ENCODE assay signal across 27 cellular contexts in the genomic region with DNA sequence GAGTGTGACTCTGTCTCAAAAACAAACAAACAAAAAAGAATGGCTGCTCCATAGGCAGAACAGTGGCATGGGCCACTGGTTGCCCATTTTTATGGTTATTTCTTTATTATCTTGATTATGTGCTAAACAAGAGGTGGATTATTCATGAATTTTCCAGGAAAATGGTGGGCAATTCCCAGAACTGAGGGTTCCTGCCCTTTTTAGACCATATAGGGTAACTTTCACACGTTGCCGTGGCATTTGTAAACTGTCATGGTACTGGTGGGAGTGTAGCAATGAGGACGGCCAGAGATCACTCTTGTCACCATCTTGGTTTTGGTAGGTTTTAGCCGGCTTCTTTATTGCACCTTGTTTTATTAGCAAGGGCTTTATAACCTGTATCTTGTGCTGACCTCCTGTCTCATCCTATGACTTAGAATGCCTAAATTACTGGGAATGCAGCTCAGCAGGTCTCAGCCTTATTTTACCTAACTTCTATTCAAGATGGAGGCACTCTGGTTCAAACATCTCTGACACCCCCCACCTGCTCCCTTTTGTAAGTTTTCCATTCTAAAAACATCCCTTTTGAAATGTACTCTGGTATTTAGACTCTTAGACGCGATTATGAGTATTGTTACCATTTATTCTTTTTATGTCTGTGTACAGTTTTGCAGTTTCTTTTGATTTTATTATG.
"Had no signal": no experiment of that assay in that cellular context is flagged by ENCODE, and none has a peak within 500 bp of the region (broad histone marks: within the 10 kb centered on the region; RNA-seq: fewer than 3 reads in every experiment).

No MANE protein-coding gene starts in this region.

- FAIRE-seq: urothelium cell line had no signal

- H3K36me3 ChIP-seq: suprapubic skin, thoracic aorta, thyroid gland, tibial artery, tibial nerve, upper lobe of left lung, uterus, vagina had no signal

- DNase-seq: stimulated activated CD4-positive, alpha-beta T cell treated with anti-CD3 and anti-CD28 coated beads, Interleukin-2, amount 100 ng/mL, for 48 hours; stimulated activated CD4-positive, alpha-beta T cell treated with anti-CD3 and anti-CD28 coated beads, Interleukin-4, amount 100 ng/mL, for 1 hour; stimulated activated CD4-positive, alpha-beta T cell treated with anti-CD3 and anti-CD28 coated beads, Interleukin-4, amount 100 ng/mL, for 24 hours; stimulated activated CD4-positive, alpha-beta T cell treated with anti-CD3 and anti-CD28 coated beads, Interleukin-4, amount 100 ng/mL, for 4 hours; stimulated activated CD8-positive, alpha-beta memory T cell treated with anti-CD3 and anti-CD28 coated beads, Interleukin-4, amount 100 ng/mL, for 48 hours; stimulated activated naive B cell treated with anti-CD40 and anti-IgM and Interleukin-4, amounts not matched to agents 10 μg/mL and 1 μg/mL and 100 μg/mL, for 72 hours; stimulated activated naive CD4-positive, alpha-beta T cell; stimulated activated naive CD4-positive, alpha-beta T cell treated with Interleukin-2 at 50 U/mL for 16 hours; stimulated activated naive CD8-positive, alpha-beta T cell treated with anti-CD3 and anti-CD28 coated beads, Interleukin-15, amount 100 ng/mL, for 72 hours; stimulated activated naive CD8-positive, alpha-beta T cell treated with anti-CD3 and anti-CD28 coated beads, Interleukin-15, Interleukin-2, amounts not matched to agents 100 U/mL and 50 U/mL, for 24 hours; stomach; substantia nigra; testis; thyroid gland; tibial artery; transverse colon; trophoblast cell; upper lobe of right lung; uterus had no signal

- H3K4me1 ChIP-seq: stomach, suprapubic skin, testis, thyroid gland, tibial nerve, transverse colon, upper lobe of left lung, upper lobe of right lung, uterus, vagina had no signal

- H3K4me3 ChIP-seq: stomach, suprapubic skin, testis, thoracic aorta, thyroid gland, tibial artery, tibial nerve, transverse colon, upper lobe of left lung, upper lobe of right lung, uterus, vagina had no signal

- H3K27me3 ChIP-seq: stomach, suprapubic skin, testis, thyroid gland, tibial artery, tibial nerve, transverse colon, upper lobe of left lung, upper lobe of right lung, uterus, vagina had no signal

- H3K9me3 ChIP-seq: stomach, suprapubic skin, testis, thoracic aorta, thyroid gland, tibial artery, transverse colon, upper lobe of left lung, upper lobe of right lung, uterus, vagina had no signal

- ATAC-seq: stimulated activated effector memory CD8-positive, alpha-beta T cell treated with anti-CD3 and anti-CD28 coated beads, Interleukin-12 subunit alpha, Interleukin-12 subunit beta, amount 100 ng/mL, for 72 hours; stimulated activated memory B cell treated with anti-CD40 and anti-IgM and Interleukin-4, amounts not matched to agents 10 μg/mL and 1 μg/mL and 100 μg/mL, for 72 hours; stimulated activated naive B cell treated with anti-CD40 and anti-IgM and Interleukin-4, amounts not matched to agents 10 μg/mL and 1 μg/mL and 100 μg/mL, for 72 hours; stimulated activated naive CD8-positive, alpha-beta T cell treated with anti-CD3 and anti-CD28 coated beads, Interleukin-15, amount 100 ng/mL, for 72 hours; stimulated activated naive CD8-positive, alpha-beta T cell treated with anti-CD3 and anti-CD28 coated beads, Interleukin-15, Interleukin-2, amounts not matched to agents 100 U/mL and 50 U/mL, for 24 hours; upper lobe of right lung had no signal

- H3K27ac ChIP-seq: stomach, suprapubic skin, testis, thoracic aorta, thyroid gland, tibial artery, tibial nerve, transverse colon, upper lobe of left lung, upper lobe of right lung, uterus, vagina had no signal
